Comparison of ENCODE assay signal across 1 cellular context in the genomic region with DNA sequence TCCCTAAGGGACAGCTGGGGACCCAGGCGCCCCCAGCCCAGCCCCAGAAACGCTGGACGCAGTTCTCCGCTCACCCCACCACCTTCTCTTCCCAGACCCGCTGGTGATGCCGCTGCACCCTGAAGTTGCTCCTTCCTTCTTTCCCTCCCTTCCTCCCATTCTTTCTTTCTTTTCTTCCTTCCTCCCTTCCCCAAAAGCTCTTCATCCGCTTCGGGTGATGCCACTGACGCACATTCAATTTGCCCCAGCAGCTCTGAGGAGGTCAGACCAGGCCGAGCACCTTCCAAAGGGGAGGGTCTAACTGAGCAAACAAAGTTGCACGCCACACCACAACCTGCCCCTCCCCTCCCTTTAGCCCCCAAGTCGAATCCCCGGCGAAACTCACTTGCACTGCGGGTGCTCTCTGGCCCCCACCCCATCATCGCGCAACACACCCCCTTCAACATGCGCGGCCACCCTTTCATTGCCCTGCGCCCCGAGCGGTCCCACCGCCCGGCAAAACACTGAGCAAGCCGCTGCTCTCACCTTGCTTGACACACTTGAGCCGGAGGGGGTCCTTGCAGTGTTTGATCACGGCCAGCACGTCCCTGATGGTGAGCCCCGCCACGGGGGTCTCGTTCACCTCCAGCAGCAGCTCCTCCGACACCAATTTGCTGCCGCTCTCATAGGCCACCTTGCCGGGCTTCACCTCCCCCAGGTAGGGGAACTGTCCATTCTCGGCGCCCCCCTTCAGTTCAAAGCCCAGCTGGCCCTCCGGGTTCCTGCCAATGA.
A peak's percentile ranks its signal among the peaks of the same experiment; 100 is the strongest.
TF ChIP-seq lines count a peak whose summit lies in the region.

No MANE protein-coding gene starts in this region.

TF ChIP-seq in HepG2, 621 proteins besides CTCF, POLR2A, EP300 and RAD21 (continued from another document and continues in another):
- no peak for TF ChIP-seq ARID3A (IDR thresholded peaks at IDR 0.05; ENCODE audit: low read depth, low read length)
- TF ChIP-seq, protein P1, sequence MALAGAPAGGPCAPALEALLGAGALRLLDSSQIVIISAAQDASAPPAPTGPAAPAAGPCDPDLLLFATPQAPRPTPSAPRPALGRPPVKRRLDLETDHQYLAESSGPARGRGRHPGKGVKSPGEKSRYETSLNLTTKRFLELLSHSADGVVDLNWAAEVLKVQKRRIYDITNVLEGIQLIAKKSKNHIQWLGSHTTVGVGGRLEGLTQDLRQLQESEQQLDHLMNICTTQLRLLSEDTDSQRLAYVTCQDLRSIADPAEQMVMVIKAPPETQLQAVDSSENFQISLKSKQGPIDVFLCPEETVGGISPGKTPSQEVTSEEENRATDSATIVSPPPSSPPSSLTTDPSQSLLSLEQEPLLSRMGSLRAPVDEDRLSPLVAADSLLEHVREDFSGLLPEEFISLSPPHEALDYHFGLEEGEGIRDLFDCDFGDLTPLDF (CRISPR knock-in tag; IDR thresholded peaks at IDR 0.05), result no peak
- no peak for TF ChIP-seq SP2 (CRISPR knock-in tag; IDR thresholded peaks at IDR 0.05)
- TF ChIP-seq ZNF83 (CRISPR knock-in tag; IDR thresholded peaks at IDR 0.05; ENCODE audit: borderline replicate concordance), result no peak
- no peak for TF ChIP-seq ZNF784 (CRISPR knock-in tag; IDR thresholded peaks at IDR 0.05; ENCODE audit: borderline replicate concordance)
- TF ChIP-seq ZNF253 (CRISPR knock-in tag; IDR thresholded peaks at IDR 0.05; ENCODE audit: borderline replicate concordance), result no peak
- TF ChIP-seq RELA (CRISPR knock-in tag; IDR thresholded peaks at IDR 0.05), result no peak
- TF ChIP-seq, protein P2, sequence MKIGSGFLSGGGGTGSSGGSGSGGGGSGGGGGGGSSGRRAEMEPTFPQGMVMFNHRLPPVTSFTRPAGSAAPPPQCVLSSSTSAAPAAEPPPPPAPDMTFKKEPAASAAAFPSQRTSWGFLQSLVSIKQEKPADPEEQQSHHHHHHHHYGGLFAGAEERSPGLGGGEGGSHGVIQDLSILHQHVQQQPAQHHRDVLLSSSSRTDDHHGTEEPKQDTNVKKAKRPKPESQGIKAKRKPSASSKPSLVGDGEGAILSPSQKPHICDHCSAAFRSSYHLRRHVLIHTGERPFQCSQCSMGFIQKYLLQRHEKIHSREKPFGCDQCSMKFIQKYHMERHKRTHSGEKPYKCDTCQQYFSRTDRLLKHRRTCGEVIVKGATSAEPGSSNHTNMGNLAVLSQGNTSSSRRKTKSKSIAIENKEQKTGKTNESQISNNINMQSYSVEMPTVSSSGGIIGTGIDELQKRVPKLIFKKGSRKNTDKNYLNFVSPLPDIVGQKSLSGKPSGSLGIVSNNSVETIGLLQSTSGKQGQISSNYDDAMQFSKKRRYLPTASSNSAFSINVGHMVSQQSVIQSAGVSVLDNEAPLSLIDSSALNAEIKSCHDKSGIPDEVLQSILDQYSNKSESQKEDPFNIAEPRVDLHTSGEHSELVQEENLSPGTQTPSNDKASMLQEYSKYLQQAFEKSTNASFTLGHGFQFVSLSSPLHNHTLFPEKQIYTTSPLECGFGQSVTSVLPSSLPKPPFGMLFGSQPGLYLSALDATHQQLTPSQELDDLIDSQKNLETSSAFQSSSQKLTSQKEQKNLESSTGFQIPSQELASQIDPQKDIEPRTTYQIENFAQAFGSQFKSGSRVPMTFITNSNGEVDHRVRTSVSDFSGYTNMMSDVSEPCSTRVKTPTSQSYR (CRISPR knock-in tag; IDR thresholded peaks at IDR 0.05; ENCODE audit: borderline replicate concordance), result no peak
- no peak for TF ChIP-seq XBP1 (CRISPR knock-in tag; IDR thresholded peaks at IDR 0.05)
- peak; percentile 58; the same call in 1 of the 2 replicates for TF ChIP-seq SIN3A (IDR thresholded peaks at IDR 0.05; ENCODE audit: borderline replicate concordance, low read depth, low read length)
- no peak for TF ChIP-seq ZNF260 (CRISPR knock-in tag; IDR thresholded peaks at IDR 0.05; ENCODE audit: borderline replicate concordance, low read depth)
- TF ChIP-seq ATF1 (CRISPR knock-in tag; IDR thresholded peaks at IDR 0.05), result no peak
- TF ChIP-seq KMT2A (CRISPR knock-in tag; IDR thresholded peaks at IDR 0.05), result no peak
- TF ChIP-seq, protein P3, sequence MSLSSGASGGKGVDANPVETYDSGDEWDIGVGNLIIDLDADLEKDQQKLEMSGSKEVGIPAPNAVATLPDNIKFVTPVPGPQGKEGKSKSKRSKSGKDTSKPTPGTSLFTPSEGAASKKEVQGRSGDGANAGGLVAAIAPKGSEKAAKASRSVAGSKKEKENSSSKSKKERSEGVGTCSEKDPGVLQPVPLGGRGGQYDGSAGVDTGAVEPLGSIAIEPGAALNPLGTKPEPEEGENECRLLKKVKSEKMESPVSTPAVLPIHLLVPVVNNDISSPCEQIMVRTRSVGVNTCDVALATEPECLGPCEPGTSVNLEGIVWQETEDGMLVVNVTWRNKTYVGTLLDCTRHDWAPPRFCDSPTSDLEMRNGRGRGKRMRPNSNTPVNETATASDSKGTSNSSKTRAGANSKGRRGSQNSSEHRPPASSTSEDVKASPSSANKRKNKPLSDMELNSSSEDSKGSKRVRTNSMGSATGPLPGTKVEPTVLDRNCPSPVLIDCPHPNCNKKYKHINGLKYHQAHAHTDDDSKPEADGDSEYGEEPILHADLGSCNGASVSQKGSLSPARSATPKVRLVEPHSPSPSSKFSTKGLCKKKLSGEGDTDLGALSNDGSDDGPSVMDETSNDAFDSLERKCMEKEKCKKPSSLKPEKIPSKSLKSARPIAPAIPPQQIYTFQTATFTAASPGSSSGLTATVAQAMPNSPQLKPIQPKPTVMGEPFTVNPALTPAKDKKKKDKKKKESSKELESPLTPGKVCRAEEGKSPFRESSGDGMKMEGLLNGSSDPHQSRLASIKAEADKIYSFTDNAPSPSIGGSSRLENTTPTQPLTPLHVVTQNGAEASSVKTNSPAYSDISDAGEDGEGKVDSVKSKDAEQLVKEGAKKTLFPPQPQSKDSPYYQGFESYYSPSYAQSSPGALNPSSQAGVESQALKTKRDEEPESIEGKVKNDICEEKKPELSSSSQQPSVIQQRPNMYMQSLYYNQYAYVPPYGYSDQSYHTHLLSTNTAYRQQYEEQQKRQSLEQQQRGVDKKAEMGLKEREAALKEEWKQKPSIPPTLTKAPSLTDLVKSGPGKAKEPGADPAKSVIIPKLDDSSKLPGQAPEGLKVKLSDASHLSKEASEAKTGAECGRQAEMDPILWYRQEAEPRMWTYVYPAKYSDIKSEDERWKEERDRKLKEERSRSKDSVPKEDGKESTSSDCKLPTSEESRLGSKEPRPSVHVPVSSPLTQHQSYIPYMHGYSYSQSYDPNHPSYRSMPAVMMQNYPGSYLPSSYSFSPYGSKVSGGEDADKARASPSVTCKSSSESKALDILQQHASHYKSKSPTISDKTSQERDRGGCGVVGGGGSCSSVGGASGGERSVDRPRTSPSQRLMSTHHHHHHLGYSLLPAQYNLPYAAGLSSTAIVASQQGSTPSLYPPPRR (CRISPR knock-in tag; IDR thresholded peaks at IDR 0.05; ENCODE audit: borderline replicate concordance), result no peak; the same call in 1 of the 2 replicates
- no peak for TF ChIP-seq BCL6 (CRISPR knock-in tag; IDR thresholded peaks at IDR 0.05)
- TF ChIP-seq POLR2AphosphoS2 (IDR thresholded peaks at IDR 0.05; ENCODE audit: low read depth, low read length), result no peak
- no peak for TF ChIP-seq ZNF615 (CRISPR knock-in tag; IDR thresholded peaks at IDR 0.05; ENCODE audit: borderline replicate concordance)
- TF ChIP-seq ZNF790 (CRISPR knock-in tag; IDR thresholded peaks at IDR 0.05; ENCODE audit: borderline replicate concordance), result peak; percentile 1; the same call in 1 of the 2 replicates
- no peak for TF ChIP-seq HDAC6 (IDR thresholded peaks at IDR 0.05; ENCODE audit: low read depth, low read length)
- TF ChIP-seq AHR (CRISPR knock-in tag; IDR thresholded peaks at IDR 0.05), result 0 out of 2 replicates have a peak, but pooled peaks have one; percentile 14
- no peak for TF ChIP-seq ZNF33A (CRISPR knock-in tag; IDR thresholded peaks at IDR 0.05; ENCODE audit: borderline replicate concordance)
- TF ChIP-seq SNAPC5 (CRISPR knock-in tag; IDR thresholded peaks at IDR 0.05; ENCODE audit: borderline replicate concordance), result no peak
- TF ChIP-seq ZKSCAN5 (CRISPR knock-in tag; IDR thresholded peaks at IDR 0.05), result no peak
- no peak for TF ChIP-seq PAXIP1 (CRISPR knock-in tag; conservative IDR thresholded peaks at IDR 0.05)
- TF ChIP-seq KAT7 (CRISPR knock-in tag; IDR thresholded peaks at IDR 0.05; ENCODE audit: borderline replicate concordance), result 0 out of 2 replicates have a peak, but pooled peaks have one; percentile 38
- no peak for TF ChIP-seq MBNL3 (CRISPR knock-in tag; conservative IDR thresholded peaks at IDR 0.05)
- TF ChIP-seq SNAPC2 (CRISPR knock-in tag; IDR thresholded peaks at IDR 0.05), result no peak
- TF ChIP-seq SNAI1 (CRISPR knock-in tag; IDR thresholded peaks at IDR 0.05; ENCODE audit: borderline replicate concordance), result no peak
- 0 out of 2 replicates have a peak, but pooled peaks have one; percentile 26 for TF ChIP-seq ZNF607 (CRISPR knock-in tag; IDR thresholded peaks at IDR 0.05; ENCODE audit: borderline replicate concordance)
- no peak for TF ChIP-seq CHCHD3 (CRISPR knock-in tag; IDR thresholded peaks at IDR 0.05)
- no peak for TF ChIP-seq CENPX (CRISPR knock-in tag; IDR thresholded peaks at IDR 0.05)
- no peak for TF ChIP-seq ZNF737 (CRISPR knock-in tag; IDR thresholded peaks at IDR 0.05; ENCODE audit: borderline replicate concordance)
- TF ChIP-seq HNRNPLL (IDR thresholded peaks at IDR 0.05; ENCODE audit: low read depth, low read length, poor library complexity, severe bottlenecking), result peak; percentile 25
- no peak for TF ChIP-seq SP5 (CRISPR knock-in tag; IDR thresholded peaks at IDR 0.05; ENCODE audit: borderline replicate concordance, low read depth)
- TF ChIP-seq TEAD2 (CRISPR knock-in tag; IDR thresholded peaks at IDR 0.05), result no peak
- TF ChIP-seq RXRB (CRISPR knock-in tag; IDR thresholded peaks at IDR 0.05; ENCODE audit: borderline replicate concordance), result no peak
- TF ChIP-seq RXRA (CRISPR knock-in tag; IDR thresholded peaks at IDR 0.05), result peak; percentile 9
- TF ChIP-seq ZNF512B (CRISPR knock-in tag; IDR thresholded peaks at IDR 0.05; ENCODE audit: borderline replicate concordance), result no peak
- TF ChIP-seq ZNF558 (CRISPR knock-in tag; IDR thresholded peaks at IDR 0.05; ENCODE audit: borderline replicate concordance), result no peak
